Comparison of ENCODE assay signal across 15 cellular contexts in genomic region chr2:10390369-10390801, GRCh38. TPM values are rescaled to one million over a fixed set of nuclear protein-coding genes. Genes with fewer than 3 reads are reported as not detected.
DNase-seq lines count a peak whose midpoint lies in the region; ATAC-seq and TF ChIP-seq lines count a peak whose summit lies in the region.
"Had no signal": no experiment of that assay in that cellular context is flagged by ENCODE, and none has a peak within 500 bp of the region (broad histone marks: within the 10 kb centered on the region; RNA-seq: fewer than 3 reads in every experiment).

No MANE protein-coding gene starts in this region.

- H3K36me3 Mint-ChIP-seq in CD4-positive, alpha-beta T cell (ENCODE audit: low read depth), result peaks cover 3% of the 10 kb centered on the region
- no peaks in the 10 kb centered on the region for H3K36me3 Mint-ChIP-seq in osteocyte (ENCODE audit: unreplicated experiment)

- no peak overlapping the region for H3K4me3 Mint-ChIP-seq in CD4-positive, alpha-beta T cell
- no peak overlapping the region for H3K4me3 Mint-ChIP-seq in osteocyte (ENCODE audit: unreplicated experiment)
- H3K4me3 Mint-ChIP-seq: activated CD4-positive, alpha-beta T cell treated with anti-CD3 and anti-CD28 coated beads, Interleukin-2, amount 10 ng/mL, durations not matched to agents 7 days and 5 days; T-helper 1 cell treated with Interleukin-12 subunit alpha and Interleukin-12 subunit beta and Interleukin-4 antibody, amounts not matched to agents 30 μg/mL and 1 μg/mL, for 36 hours had no signal

- POLR2A ChIA-PET in CD4-positive, alpha-beta T cell (lab: Charles Lee), result no interaction called here

- H3K4me1 Mint-ChIP-seq in CD4-positive, alpha-beta T cell (ENCODE audit: low read depth), result peaks cover 81% of the 10 kb centered on the region
- H3K4me1 Mint-ChIP-seq in osteocyte (ENCODE audit: unreplicated experiment), result peaks cover 40% of the 10 kb centered on the region

- ATAC-seq in CD4-positive, alpha-beta T cell (ENCODE audit: poor library complexity), result no peak
- no peak for ATAC-seq in GM18502 (IDR thresholded peaks at IDR 0.05; ENCODE audit: poor library complexity, unreplicated experiment)

- H3K27ac Mint-ChIP-seq in CD4-positive, alpha-beta T cell, result peak overlapping the region; percentile 62
- H3K27ac Mint-ChIP-seq in osteocyte (ENCODE audit: unreplicated experiment), result peak overlapping the region; percentile 56
- H3K27ac Mint-ChIP-seq: activated CD4-positive, alpha-beta T cell treated with anti-CD3 and anti-CD28 coated beads, Interleukin-2, amount 10 ng/mL, durations not matched to agents 7 days and 5 days; T-helper 1 cell treated with Interleukin-12 subunit alpha and Interleukin-12 subunit beta and Interleukin-4 antibody, amounts not matched to agents 30 μg/mL and 1 μg/mL, for 36 hours had no signal

- intact Hi-C loops in CD4-positive, alpha-beta T cell (cut with DNase I, micrococcal nuclease), result no loop called here
- intact Hi-C loops in cardiac septum (cut with DNase I), result no loop called here

- H3K9me3 Mint-ChIP-seq in CD4-positive, alpha-beta T cell, result no peaks in the 10 kb centered on the region
- no peaks in the 10 kb centered on the region for H3K9me3 Mint-ChIP-seq in osteocyte (ENCODE audit: unreplicated experiment)
- H3K9me3 Mint-ChIP-seq: activated CD4-positive, alpha-beta T cell treated with anti-CD3 and anti-CD28 coated beads, Interleukin-2, amount 10 ng/mL, durations not matched to agents 7 days and 5 days; T-helper 1 cell treated with Interleukin-12 subunit alpha and Interleukin-12 subunit beta and Interleukin-4 antibody, amounts not matched to agents 30 μg/mL and 1 μg/mL, for 36 hours had no signal

- no peaks in the 10 kb centered on the region for H3K27me3 Mint-ChIP-seq in CD4-positive, alpha-beta T cell
- no peaks in the 10 kb centered on the region for H3K27me3 Mint-ChIP-seq in osteocyte (ENCODE audit: unreplicated experiment)
- H3K27me3 Mint-ChIP-seq: activated CD4-positive, alpha-beta T cell treated with anti-CD3 and anti-CD28 coated beads, Interleukin-2, amount 10 ng/mL, durations not matched to agents 7 days and 5 days had no signal

- CTCF ChIA-PET in CD4-positive, alpha-beta T cell (lab: Charles Lee), result no interaction called here

- H3K9me3 ChIP-seq in CD4-positive, alpha-beta T cell (ENCODE audit: control insufficient read depth, low read length), result no peaks in the 10 kb centered on the region
- H3K9me3 ChIP-seq: gastroesophageal sphincter had no signal

- no peaks in the 10 kb centered on the region for H3K27me3 ChIP-seq in CD4-positive, alpha-beta T cell (ENCODE audit: control insufficient read depth, insufficient read depth, low read length)
- H3K27me3 ChIP-seq: gastroesophageal sphincter had no signal

- no peak for TF ChIP-seq CTCF in CD4-positive, alpha-beta T cell (IDR thresholded peaks at IDR 0.05)
- TF ChIP-seq CTCF in osteocyte (IDR thresholded peaks at IDR 0.05), result no peak

- no peak for DNase-seq in CD4-positive, alpha-beta T cell
- DNase-seq in NOMO-1 treated with DMSO at 0.1 percent for 48 hours (lab: John Stamatoyannopoulos, UW; ENCODE audit: unreplicated experiment) (peak; percentile 44), dedifferentiated amniotic fluid mesenchymal stem cell (ENCODE audit: extremely low spot score) (peak; percentile 19), osteocyte (ENCODE audit: extremely low spot score, unreplicated experiment) (no peak), GOT3 (lab: John Stamatoyannopoulos, UW) (no peak), iPS-NIHi11 (ENCODE audit: low spot score) (no peak), cardiac septum (ENCODE audit: low spot score) (no peak)
- DNase-seq: activated CD4-positive, alpha-beta T cell treated with anti-CD3 and anti-CD28 coated beads, Interleukin-2, amount 10 ng/mL, durations not matched to agents 7 days and 5 days; activated effector memory CD4-positive, alpha-beta T cell treated with Interleukin-2 at 50 U/mL for 16 hours; NCI-H345; RPMI8226; stimulated activated CD4-positive, alpha-beta T cell treated with anti-CD3 and anti-CD28 coated beads, Interleukin-2, amount 100 ng/mL, for 48 hours had no signal

- no peak overlapping the region for H3K27ac ChIP-seq in CD4-positive, alpha-beta T cell (ENCODE audit: low read depth, low read length)
- H3K27ac ChIP-seq: gastroesophageal sphincter had no signal

RNA-seq across cellular contexts. Expression of gene ODC1, which starts 57.7 kb away (rescaled TPM):
- 100 to 1,000 TPM; 162 to 164 TPM for total RNA-seq in CD4-positive, alpha-beta T cell
- 41.7 and 44.8 TPM in 2 replicates for total RNA-seq in osteocyte
- 58.0 TPM for total RNA-seq in cardiac septum

Comparison
In these comparisons a context has a peak if more than half of its experiments do, and no peak if none do; other contexts are left out.
1. DNase-seq: peak in NOMO-1 treated with DMSO at 0.1 percent for 48 hours (single experiment) and dedifferentiated amniotic fluid mesenchymal stem cell (single experiment); none in CD4-positive, alpha-beta T cell (0 of 10), osteocyte (single experiment), GOT3 (single experiment), iPS-NIHi11 (single experiment) and cardiac septum (single experiment).